22 cellular contexts compared by ENCODE assay signal in genomic region chr3:122314467-122314866, GRCh38. TPM values are rescaled to one million over a fixed set of nuclear protein-coding genes. Genes with fewer than 3 reads are reported as not detected.
DNase-seq lines count a peak whose midpoint lies in the region; ATAC-seq and TF ChIP-seq lines count a peak whose summit lies in the region.
"Had no signal": no experiment of that assay in that cellular context is flagged by ENCODE, and none has a peak within 500 bp of the region (broad histone marks: within the 10 kb centered on the region; RNA-seq: fewer than 3 reads in every experiment).

No MANE protein-coding gene starts in this region.

- peaks cover 2% of the 10 kb centered on the region for H3K27me3 Mint-ChIP-seq in Caco-2 (ENCODE audit: insufficient read depth, unreplicated experiment)

- H2AFZ ChIP-seq in hepatocyte: no peak overlapping the region
- H2AFZ ChIP-seq: parathyroid adenoma had no signal

- CTCF ChIA-PET in Caco-2 (lab: Charles Lee): no interaction called here

- no peak overlapping the region for H3K4me2 ChIP-seq in hepatocyte

- peaks cover 9% of the 10 kb centered on the region for H3K9me3 Mint-ChIP-seq in Caco-2 (ENCODE audit: unreplicated experiment)

- H3K9me2 ChIP-seq in hepatocyte (replicated peaks; ENCODE audit: insufficient read depth): no peaks in the 10 kb centered on the region

- peak overlapping the region; percentile 72 for H3K27ac ChIP-seq in hepatocyte
- H3K27ac ChIP-seq in skin epidermis: peak overlapping the region in 19 of 21 experiments; percentile 27 to 85 (median 76)
- no peak overlapping the region for H3K27ac ChIP-seq in lower lobe of right lung
- H3K27ac ChIP-seq: adrenal gland, cardiac muscle cell, dorsolateral prefrontal cortex, parathyroid adenoma, vagina, WERI-Rb-1 had no signal

- H3K36me3 ChIP-seq in hepatocyte (replicated peaks; ENCODE audit: insufficient read depth, low read depth): no peaks in the 10 kb centered on the region
- no peaks in the 10 kb centered on the region for H3K36me3 ChIP-seq in lower lobe of right lung
- H3K36me3 ChIP-seq in Caco-2 (ENCODE audit: control insufficient read depth, insufficient read depth, low read length): no peaks in the 10 kb centered on the region
- H3K36me3 ChIP-seq: adrenal gland, cardiac muscle cell, vagina, WERI-Rb-1 had no signal

- H3K79me2 ChIP-seq in hepatocyte: no peaks in the 10 kb centered on the region
- H3K79me2 ChIP-seq: parathyroid adenoma had no signal

- H3K27me3 ChIP-seq in hepatocyte (no peaks in the 10 kb centered on the region), lower lobe of right lung (ENCODE audit: low read depth) (no peaks in the 10 kb centered on the region), Caco-2 (replicated peaks; ENCODE audit: control insufficient read depth, insufficient read depth, low read length) (no peaks in the 10 kb centered on the region)
- H3K27me3 ChIP-seq: adrenal gland, cardiac muscle cell, vagina had no signal

- H3K9me3 ChIP-seq in hepatocyte (ENCODE audit: low read depth) (no peaks in the 10 kb centered on the region), lower lobe of right lung (no peaks in the 10 kb centered on the region), Caco-2 (peaks cover under 1% of the 10 kb centered on the region; the same call in 1 of the 2 replicates)
- H3K9me3 ChIP-seq: vagina had no signal

- BruUV-seq in Caco-2 (replicated peaks; lab: Mats Ljungman, UMichigan): no TSS peak

- H3K36me3 Mint-ChIP-seq in Caco-2 (ENCODE audit: insufficient read depth, unreplicated experiment): no peaks in the 10 kb centered on the region
- H3K36me3 Mint-ChIP-seq: CD8-positive, alpha-beta memory T cell had no signal

- 72% methylated on average over 2 of the region's 2 CpGs for WGBS in hepatocyte (ENCODE audit: low lambda C conversion rate, missing lambda C conversion rate)

- TF ChIP-seq CTCF in hepatocyte (IDR thresholded peaks at IDR 0.05; ENCODE audit: poor library complexity) (no peak), lower lobe of right lung (IDR thresholded peaks at IDR 0.05) (no peak), Caco-2 (IDR thresholded peaks at IDR 0.05; ENCODE audit: insufficient read depth in 1 of 2, low read depth in 1 of 2, low read length in 1 of 2, severe bottlenecking in 1 of 2, unreplicated experiment in 1 of 2) (no peak)

- H4K20me1 ChIP-seq in hepatocyte (ENCODE audit: insufficient read depth, poor library complexity, severe bottlenecking): no peaks in the 10 kb centered on the region

- no peak overlapping the region for H3K27ac Mint-ChIP-seq in Caco-2 (ENCODE audit: unreplicated experiment)

- intact Hi-C loops in lower lobe of right lung (cut with DNase I): no loop called here
- intact Hi-C loops in Caco-2 (cut with micrococcal nuclease; ENCODE audit: unreplicated experiment): no loop called here

- H3K4me1 ChIP-seq in hepatocyte (ENCODE audit: insufficient read depth) (no peaks in the 10 kb centered on the region), lower lobe of right lung (no peaks in the 10 kb centered on the region), Caco-2 (no peaks in the 10 kb centered on the region)
- H3K4me1 ChIP-seq: adrenal gland, parathyroid adenoma had no signal

- POLR2A ChIA-PET in Caco-2 (lab: Charles Lee): no interaction called here

- H3K4me3 Mint-ChIP-seq in Caco-2 (ENCODE audit: unreplicated experiment): no peak overlapping the region
- H3K4me3 Mint-ChIP-seq: CD8-positive, alpha-beta memory T cell had no signal

- no peak overlapping the region for H3K4me3 ChIP-seq in hepatocyte
- H3K4me3 ChIP-seq in skin epidermis: no peak overlapping the region
- no peak overlapping the region for H3K4me3 ChIP-seq in lower lobe of right lung
- H3K4me3 ChIP-seq in Caco-2 (ENCODE audit: low read depth, low read length): no peak overlapping the region
- H3K4me3 ChIP-seq: adrenal gland, cardiac muscle cell, dorsolateral prefrontal cortex, vagina had no signal

- no peak for ATAC-seq in lower lobe of right lung

- DNase-seq in GM03348 (ENCODE audit: low spot score) (peak; percentile 19), amniotic epithelial cell (ENCODE audit: low read depth) (peak; percentile 14), hepatocyte (ENCODE audit: low spot score) (no peak), NK-92 (lab: John Stamatoyannopoulos, UW; ENCODE audit: unreplicated experiment) (no peak), NCI-H1092 treated with DMSO at 0.1 percent for 48 hours (lab: John Stamatoyannopoulos, UW) (no peak), lower lobe of right lung (no peak), Caco-2 (no peak)
- DNase-seq: activated effector memory CD4-positive, alpha-beta T cell treated with anti-CD3 and anti-CD28 coated beads, Interleukin-2, amount 50 U/mL, for 16 hours; adrenal gland; CD8-positive, alpha-beta memory T cell; DND-41; dorsolateral prefrontal cortex; NCI-H2171; NCI-H526 treated with DMSO at 0.1 percent for 48 hours; stimulated activated CD4-positive, alpha-beta T cell treated with anti-CD3 and anti-CD28 coated beads, Interleukin-4, amount 100 ng/mL, for 1 hour; WERI-Rb-1 had no signal

- no peaks in the 10 kb centered on the region for H3K4me1 Mint-ChIP-seq in Caco-2 (ENCODE audit: low read depth, unreplicated experiment)

RNA-seq across cellular contexts. Expression of gene CSTA, which starts 10.6 kb away (rescaled TPM):
- not detected in 2 replicates for total RNA-seq in hepatocyte
- polyA plus RNA-seq in hepatocyte: 0.22 and 0.28 TPM in 2 replicates
- 39.5 TPM for total RNA-seq in lower lobe of right lung
- 1.0 and 1.1 TPM in 2 replicates for total RNA-seq in Caco-2 (2022)
- total RNA-seq: cardiac muscle cell; epithelial cell of proximal tubule; T-helper 1 cell treated with Interleukin-12 subunit alpha and Interleukin-12 subunit beta and Interleukin-4 antibody, amounts not matched to agents 30 ng/mL and 1 ng/mL, for 36 hours had no signal
- polyA plus RNA-seq: cardiac muscle cell; CD8-positive, alpha-beta memory T cell had no signal

Comparison
In these comparisons a context has a peak if more than half of its experiments do, and no peak if none do; other contexts are left out.
1. DNase-seq: peak in GM03348 (single experiment) and amniotic epithelial cell (single experiment); none in hepatocyte (single experiment), NK-92 (single experiment), NCI-H1092 treated with DMSO at 0.1 percent for 48 hours (single experiment), lower lobe of right lung (single experiment) and Caco-2 (0 of 2).
2. RNA of gene CSTA, which starts 10.6 kb away (total RNA-seq): 39.5 TPM in lower lobe of right lung (single experiment); 1.0 to 1.1 TPM in Caco-2 and not detected in hepatocyte; every median in the first group is over 10 times any median in the second.